1 cellular context compared by ENCODE assay signal in the genomic region with DNA sequence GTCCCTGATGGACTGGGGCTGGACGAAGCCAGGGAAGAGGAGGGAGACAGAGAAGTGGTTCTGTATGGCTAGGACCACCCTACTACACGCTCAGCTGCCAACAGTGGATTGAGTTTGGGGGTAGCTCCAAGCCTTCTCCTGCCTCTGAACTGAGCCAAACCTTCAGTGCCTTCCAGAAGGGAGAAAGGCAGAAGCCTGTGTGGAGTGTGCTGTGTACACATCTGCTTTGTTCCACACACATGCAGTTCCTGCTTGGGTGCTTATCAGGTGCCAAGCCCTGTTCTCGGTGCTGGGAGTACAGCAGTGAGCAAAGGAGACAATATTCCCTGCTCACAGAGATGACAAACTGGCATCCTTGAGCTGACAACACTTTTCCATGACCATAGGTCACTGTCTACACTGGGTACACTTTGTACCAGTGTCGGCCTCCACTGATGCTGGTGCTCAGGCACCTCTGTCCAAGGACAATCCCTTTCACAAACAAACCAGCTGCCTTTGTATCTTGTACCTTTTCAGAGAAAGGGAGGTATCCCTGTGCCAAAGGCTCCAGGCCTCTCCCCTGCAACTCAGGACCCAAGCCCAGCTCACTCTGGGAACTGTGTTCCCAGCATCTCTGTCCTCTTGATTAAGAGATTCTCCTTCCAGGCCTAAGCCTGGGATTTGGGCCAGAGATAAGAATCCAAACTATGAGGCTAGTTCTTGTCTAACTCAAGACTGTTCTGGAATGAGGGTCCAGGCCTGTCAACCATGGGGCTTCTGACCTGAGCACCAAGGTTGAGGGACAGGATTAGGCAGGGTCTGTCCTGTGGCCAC.
TF ChIP-seq lines count a peak whose summit lies in the region.

No MANE protein-coding gene starts in this region.

TF ChIP-seq in HepG2, 621 proteins besides CTCF, POLR2A, EP300 and RAD21 (continued from another document and continues in another):
- TF ChIP-seq, protein P1, sequence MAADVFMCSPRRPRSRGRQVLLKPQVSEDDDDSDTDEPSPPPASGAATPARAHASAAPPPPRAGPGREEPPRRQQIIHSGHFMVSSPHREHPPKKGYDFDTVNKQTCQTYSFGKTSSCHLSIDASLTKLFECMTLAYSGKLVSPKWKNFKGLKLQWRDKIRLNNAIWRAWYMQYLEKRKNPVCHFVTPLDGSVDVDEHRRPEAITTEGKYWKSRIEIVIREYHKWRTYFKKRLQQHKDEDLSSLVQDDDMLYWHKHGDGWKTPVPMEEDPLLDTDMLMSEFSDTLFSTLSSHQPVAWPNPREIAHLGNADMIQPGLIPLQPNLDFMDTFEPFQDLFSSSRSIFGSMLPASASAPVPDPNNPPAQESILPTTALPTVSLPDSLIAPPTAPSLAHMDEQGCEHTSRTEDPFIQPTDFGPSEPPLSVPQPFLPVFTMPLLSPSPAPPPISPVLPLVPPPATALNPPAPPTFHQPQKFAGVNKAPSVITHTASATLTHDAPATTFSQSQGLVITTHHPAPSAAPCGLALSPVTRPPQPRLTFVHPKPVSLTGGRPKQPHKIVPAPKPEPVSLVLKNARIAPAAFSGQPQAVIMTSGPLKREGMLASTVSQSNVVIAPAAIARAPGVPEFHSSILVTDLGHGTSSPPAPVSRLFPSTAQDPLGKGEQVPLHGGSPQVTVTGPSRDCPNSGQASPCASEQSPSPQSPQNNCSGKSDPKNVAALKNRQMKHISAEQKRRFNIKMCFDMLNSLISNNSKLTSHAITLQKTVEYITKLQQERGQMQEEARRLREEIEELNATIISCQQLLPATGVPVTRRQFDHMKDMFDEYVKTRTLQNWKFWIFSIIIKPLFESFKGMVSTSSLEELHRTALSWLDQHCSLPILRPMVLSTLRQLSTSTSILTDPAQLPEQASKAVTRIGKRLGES (CRISPR knock-in tag; IDR thresholded peaks at IDR 0.05; ENCODE audit: borderline replicate concordance) = peak; percentile 50; the same call in 1 of the 2 replicates
- peak; percentile 9 for TF ChIP-seq ZNF274 (CRISPR knock-in tag; IDR thresholded peaks at IDR 0.05)
- peak; percentile 93 for TF ChIP-seq ISL2 (CRISPR knock-in tag; IDR thresholded peaks at IDR 0.05)
- TF ChIP-seq, protein P2, sequence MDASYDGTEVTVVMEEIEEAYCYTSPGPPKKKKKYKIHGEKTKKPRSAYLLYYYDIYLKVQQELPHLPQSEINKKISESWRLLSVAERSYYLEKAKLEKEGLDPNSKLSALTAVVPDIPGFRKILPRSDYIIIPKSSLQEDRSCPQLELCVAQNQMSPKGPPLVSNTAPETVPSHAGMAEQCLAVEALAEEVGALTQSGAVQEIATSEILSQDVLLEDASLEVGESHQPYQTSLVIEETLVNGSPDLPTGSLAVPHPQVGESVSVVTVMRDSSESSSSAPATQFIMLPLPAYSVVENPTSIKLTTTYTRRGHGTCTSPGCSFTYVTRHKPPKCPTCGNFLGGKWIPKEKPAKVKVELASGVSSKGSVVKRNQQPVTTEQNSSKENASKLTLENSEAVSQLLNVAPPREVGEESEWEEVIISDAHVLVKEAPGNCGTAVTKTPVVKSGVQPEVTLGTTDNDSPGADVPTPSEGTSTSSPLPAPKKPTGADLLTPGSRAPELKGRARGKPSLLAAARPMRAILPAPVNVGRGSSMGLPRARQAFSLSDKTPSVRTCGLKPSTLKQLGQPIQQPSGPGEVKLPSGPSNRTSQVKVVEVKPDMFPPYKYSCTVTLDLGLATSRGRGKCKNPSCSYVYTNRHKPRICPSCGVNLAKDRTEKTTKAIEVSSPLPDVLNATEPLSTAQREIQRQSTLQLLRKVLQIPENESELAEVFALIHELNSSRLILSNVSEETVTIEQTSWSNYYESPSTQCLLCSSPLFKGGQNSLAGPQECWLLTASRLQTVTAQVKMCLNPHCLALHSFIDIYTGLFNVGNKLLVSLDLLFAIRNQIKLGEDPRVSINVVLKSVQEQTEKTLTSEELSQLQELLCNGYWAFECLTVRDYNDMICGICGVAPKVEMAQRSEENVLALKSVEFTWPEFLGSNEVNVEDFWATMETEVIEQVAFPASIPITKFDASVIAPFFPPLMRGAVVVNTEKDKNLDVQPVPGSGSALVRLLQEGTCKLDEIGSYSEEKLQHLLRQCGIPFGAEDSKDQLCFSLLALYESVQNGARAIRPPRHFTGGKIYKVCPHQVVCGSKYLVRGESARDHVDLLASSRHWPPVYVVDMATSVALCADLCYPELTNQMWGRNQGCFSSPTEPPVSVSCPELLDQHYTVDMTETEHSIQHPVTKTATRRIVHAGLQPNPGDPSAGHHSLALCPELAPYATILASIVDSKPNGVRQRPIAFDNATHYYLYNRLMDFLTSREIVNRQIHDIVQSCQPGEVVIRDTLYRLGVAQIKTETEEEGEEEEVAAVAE (CRISPR knock-in tag; IDR thresholded peaks at IDR 0.05; ENCODE audit: borderline replicate concordance) = peak; percentile 93
- TF ChIP-seq GMEB1 (CRISPR knock-in tag; IDR thresholded peaks at IDR 0.05; ENCODE audit: borderline replicate concordance) = peak; percentile 64; the same call in 1 of the 2 replicates
- TF ChIP-seq RELA (CRISPR knock-in tag; IDR thresholded peaks at IDR 0.05) = no peak
- TF ChIP-seq HIVEP1 (CRISPR knock-in tag; IDR thresholded peaks at IDR 0.05) = peak; percentile 47; the same call in 1 of the 2 replicates
- no peak for TF ChIP-seq ZNF260 (CRISPR knock-in tag; IDR thresholded peaks at IDR 0.05; ENCODE audit: borderline replicate concordance, low read depth)
- TF ChIP-seq TBX2 (CRISPR knock-in tag; IDR thresholded peaks at IDR 0.05; ENCODE audit: borderline replicate concordance) = peak; percentile 99
- peak; percentile 86 for TF ChIP-seq NR2F1 (CRISPR knock-in tag; IDR thresholded peaks at IDR 0.05)
- no peak for TF ChIP-seq MLLT10 (CRISPR knock-in tag; IDR thresholded peaks at IDR 0.05)
- peak; percentile 72; the same call in 1 of the 2 replicates for TF ChIP-seq CHD4 (IDR thresholded peaks at IDR 0.05; ENCODE audit: borderline replicate concordance, low read length)
- TF ChIP-seq ZNF652 (CRISPR knock-in tag; IDR thresholded peaks at IDR 0.05; ENCODE audit: borderline replicate concordance, low read depth) = peak; percentile 62
- TF ChIP-seq ZNF317 (CRISPR knock-in tag; IDR thresholded peaks at IDR 0.05) = peak; percentile 86; the same call in 1 of the 2 replicates
- TF ChIP-seq, protein P3, sequence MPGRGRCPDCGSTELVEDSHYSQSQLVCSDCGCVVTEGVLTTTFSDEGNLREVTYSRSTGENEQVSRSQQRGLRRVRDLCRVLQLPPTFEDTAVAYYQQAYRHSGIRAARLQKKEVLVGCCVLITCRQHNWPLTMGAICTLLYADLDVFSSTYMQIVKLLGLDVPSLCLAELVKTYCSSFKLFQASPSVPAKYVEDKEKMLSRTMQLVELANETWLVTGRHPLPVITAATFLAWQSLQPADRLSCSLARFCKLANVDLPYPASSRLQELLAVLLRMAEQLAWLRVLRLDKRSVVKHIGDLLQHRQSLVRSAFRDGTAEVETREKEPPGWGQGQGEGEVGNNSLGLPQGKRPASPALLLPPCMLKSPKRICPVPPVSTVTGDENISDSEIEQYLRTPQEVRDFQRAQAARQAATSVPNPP (CRISPR knock-in tag; IDR thresholded peaks at IDR 0.05) = peak; percentile 85; the same call in 1 of the 2 replicates
- peak; percentile 80 for TF ChIP-seq KAT8 (CRISPR knock-in tag; IDR thresholded peaks at IDR 0.05)
- TF ChIP-seq TP53 (CRISPR knock-in tag; conservative IDR thresholded peaks at IDR 0.05) = no peak
- TF ChIP-seq, protein P4, sequence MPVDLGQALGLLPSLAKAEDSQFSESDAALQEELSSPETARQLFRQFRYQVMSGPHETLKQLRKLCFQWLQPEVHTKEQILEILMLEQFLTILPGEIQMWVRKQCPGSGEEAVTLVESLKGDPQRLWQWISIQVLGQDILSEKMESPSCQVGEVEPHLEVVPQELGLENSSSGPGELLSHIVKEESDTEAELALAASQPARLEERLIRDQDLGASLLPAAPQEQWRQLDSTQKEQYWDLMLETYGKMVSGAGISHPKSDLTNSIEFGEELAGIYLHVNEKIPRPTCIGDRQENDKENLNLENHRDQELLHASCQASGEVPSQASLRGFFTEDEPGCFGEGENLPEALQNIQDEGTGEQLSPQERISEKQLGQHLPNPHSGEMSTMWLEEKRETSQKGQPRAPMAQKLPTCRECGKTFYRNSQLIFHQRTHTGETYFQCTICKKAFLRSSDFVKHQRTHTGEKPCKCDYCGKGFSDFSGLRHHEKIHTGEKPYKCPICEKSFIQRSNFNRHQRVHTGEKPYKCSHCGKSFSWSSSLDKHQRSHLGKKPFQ (CRISPR knock-in tag; IDR thresholded peaks at IDR 0.05; ENCODE audit: insufficient replicate concordance) = no peak
- TF ChIP-seq, protein P5, sequence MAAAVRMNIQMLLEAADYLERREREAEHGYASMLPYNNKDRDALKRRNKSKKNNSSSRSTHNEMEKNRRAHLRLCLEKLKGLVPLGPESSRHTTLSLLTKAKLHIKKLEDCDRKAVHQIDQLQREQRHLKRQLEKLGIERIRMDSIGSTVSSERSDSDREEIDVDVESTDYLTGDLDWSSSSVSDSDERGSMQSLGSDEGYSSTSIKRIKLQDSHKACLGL (CRISPR knock-in tag; IDR thresholded peaks at IDR 0.05) = no peak; the same call in 1 of the 2 replicates
- TF ChIP-seq TGIF2 (CRISPR knock-in tag; IDR thresholded peaks at IDR 0.05) = peak; percentile 80; the same call in 1 of the 2 replicates
- TF ChIP-seq, protein P6, sequence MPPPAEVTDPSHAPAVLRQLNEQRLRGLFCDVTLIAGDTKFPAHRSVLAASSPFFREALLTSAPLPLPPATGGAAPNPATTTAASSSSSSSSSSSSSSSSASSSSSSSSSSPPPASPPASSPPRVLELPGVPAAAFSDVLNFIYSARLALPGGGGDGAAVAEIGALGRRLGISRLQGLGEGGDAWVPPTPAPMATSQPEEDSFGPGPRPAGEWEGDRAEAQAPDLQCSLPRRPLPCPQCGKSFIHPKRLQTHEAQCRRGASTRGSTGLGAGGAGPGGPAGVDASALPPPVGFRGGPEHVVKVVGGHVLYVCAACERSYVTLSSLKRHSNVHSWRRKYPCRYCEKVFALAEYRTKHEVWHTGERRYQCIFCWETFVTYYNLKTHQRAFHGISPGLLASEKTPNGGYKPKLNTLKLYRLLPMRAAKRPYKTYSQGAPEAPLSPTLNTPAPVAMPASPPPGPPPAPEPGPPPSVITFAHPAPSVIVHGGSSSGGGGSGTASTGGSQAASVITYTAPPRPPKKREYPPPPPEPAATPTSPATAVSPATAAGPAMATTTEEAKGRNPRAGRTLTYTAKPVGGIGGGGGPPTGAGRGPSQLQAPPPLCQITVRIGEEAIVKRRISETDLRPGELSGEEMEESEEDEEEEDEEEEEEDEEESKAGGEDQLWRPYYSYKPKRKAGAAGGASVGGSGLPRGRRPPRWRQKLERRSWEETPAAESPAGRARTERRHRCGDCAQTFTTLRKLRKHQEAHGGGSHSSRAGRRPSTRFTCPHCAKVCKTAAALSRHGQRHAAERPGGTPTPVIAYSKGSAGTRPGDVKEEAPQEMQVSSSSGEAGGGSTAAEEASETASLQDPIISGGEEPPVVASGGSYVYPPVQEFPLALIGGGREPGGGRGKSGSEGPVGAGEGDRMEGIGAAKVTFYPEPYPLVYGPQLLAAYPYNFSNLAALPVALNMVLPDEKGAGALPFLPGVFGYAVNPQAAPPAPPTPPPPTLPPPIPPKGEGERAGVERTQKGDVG (CRISPR knock-in tag; IDR thresholded peaks at IDR 0.05; ENCODE audit: borderline replicate concordance) = peak; percentile 56; the same call in 1 of the 2 replicates
- TF ChIP-seq MEIS2 (CRISPR knock-in tag; IDR thresholded peaks at IDR 0.05) = peak; percentile 99
- TF ChIP-seq ZNF703 (CRISPR knock-in tag; IDR thresholded peaks at IDR 0.05; ENCODE audit: borderline replicate concordance) = no peak
- TF ChIP-seq KDM2A (CRISPR knock-in tag; IDR thresholded peaks at IDR 0.05; ENCODE audit: borderline replicate concordance, low read depth) = peak; percentile 76
- TF ChIP-seq ZNF567 (CRISPR knock-in tag; IDR thresholded peaks at IDR 0.05; ENCODE audit: borderline replicate concordance) = peak; percentile 69; the same call in 1 of the 2 replicates
- no peak for TF ChIP-seq PAX8 (CRISPR knock-in tag; IDR thresholded peaks at IDR 0.05; ENCODE audit: borderline replicate concordance)
- TF ChIP-seq FOXA3 (CRISPR knock-in tag; IDR thresholded peaks at IDR 0.05) = peak; percentile 97
- TF ChIP-seq, protein P7, sequence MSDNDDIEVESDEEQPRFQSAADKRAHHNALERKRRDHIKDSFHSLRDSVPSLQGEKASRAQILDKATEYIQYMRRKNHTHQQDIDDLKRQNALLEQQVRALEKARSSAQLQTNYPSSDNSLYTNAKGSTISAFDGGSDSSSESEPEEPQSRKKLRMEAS (IDR thresholded peaks at IDR 0.05) = peak; percentile 76; the same call in 1 of the 2 replicates
- TF ChIP-seq, protein P8, sequence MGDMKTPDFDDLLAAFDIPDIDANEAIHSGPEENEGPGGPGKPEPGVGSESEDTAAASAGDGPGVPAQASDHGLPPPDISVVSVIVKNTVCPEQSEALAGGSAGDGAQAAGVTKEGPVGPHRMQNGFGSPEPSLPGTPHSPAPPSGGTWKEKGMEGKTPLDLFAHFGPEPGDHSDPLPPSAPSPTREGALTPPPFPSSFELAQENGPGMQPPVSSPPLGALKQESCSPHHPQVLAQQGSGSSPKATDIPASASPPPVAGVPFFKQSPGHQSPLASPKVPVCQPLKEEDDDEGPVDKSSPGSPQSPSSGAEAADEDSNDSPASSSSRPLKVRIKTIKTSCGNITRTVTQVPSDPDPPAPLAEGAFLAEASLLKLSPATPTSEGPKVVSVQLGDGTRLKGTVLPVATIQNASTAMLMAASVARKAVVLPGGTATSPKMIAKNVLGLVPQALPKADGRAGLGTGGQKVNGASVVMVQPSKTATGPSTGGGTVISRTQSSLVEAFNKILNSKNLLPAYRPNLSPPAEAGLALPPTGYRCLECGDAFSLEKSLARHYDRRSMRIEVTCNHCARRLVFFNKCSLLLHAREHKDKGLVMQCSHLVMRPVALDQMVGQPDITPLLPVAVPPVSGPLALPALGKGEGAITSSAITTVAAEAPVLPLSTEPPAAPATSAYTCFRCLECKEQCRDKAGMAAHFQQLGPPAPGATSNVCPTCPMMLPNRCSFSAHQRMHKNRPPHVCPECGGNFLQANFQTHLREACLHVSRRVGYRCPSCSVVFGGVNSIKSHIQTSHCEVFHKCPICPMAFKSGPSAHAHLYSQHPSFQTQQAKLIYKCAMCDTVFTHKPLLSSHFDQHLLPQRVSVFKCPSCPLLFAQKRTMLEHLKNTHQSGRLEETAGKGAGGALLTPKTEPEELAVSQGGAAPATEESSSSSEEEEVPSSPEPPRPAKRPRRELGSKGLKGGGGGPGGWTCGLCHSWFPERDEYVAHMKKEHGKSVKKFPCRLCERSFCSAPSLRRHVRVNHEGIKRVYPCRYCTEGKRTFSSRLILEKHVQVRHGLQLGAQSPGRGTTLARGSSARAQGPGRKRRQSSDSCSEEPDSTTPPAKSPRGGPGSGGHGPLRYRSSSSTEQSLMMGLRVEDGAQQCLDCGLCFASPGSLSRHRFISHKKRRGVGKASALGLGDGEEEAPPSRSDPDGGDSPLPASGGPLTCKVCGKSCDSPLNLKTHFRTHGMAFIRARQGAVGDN (CRISPR knock-in tag; IDR thresholded peaks at IDR 0.05) = peak; percentile 99
- TF ChIP-seq ZNF510 (CRISPR knock-in tag; IDR thresholded peaks at IDR 0.05; ENCODE audit: low read depth) = peak; percentile 61; the same call in 1 of the 2 replicates
